ENCODE assay signal across 8 cellular contexts in genomic region chr15:72285927-72286516, GRCh38. TPM values are rescaled to one million over a fixed set of nuclear protein-coding genes. Genes with fewer than 3 reads are reported as not detected.
DNase-seq lines count a peak whose midpoint lies in the region; ATAC-seq, FAIRE-seq and TF ChIP-seq lines count a peak whose summit lies in the region.

No MANE protein-coding gene starts in this region.

- no peaks in the 10 kb centered on the region for H3K9me3 Mint-ChIP-seq in activated CD8-positive, alpha-beta T cell treated with anti-CD3 and anti-CD28 coated beads, Interleukin-2, amount 10 ng/mL, durations not matched to agents 7 days and 5 days (ENCODE audit: insufficient read depth)

- TF ChIP-seq POLR2A in NB4 (IDR thresholded peaks at IDR 0.05; ENCODE audit: extremely low read depth, insufficient read length) (no peak), esophagus muscularis mucosa (IDR thresholded peaks at IDR 0.05; ENCODE audit: low read depth) (no peak), sigmoid colon (IDR thresholded peaks at IDR 0.05) (no peak)

- no peak overlapping the region for H3K27ac Mint-ChIP-seq in activated CD8-positive, alpha-beta T cell treated with anti-CD3 and anti-CD28 coated beads, Interleukin-2, amount 10 ng/mL, durations not matched to agents 7 days and 5 days

- DNase-seq in GDM1 (lab: John Stamatoyannopoulos, UW) (peak; percentile 3), NB4 (ENCODE audit: low read depth) (peak; percentile 64), esophagus muscularis mucosa (ENCODE audit: extremely low spot score) (no peak), sigmoid colon (no peak), NCI-H1417 treated with DMSO at 0.1 percent for 48 hours (lab: John Stamatoyannopoulos, UW) (no peak), COR-L47 (lab: John Stamatoyannopoulos, UW) (no peak), RCC 7860 (ENCODE audit: low spot score) (no peak)
- peak; percentile 46 for DNase-seq in activated CD8-positive, alpha-beta T cell treated with anti-CD3 and anti-CD28 coated beads, Interleukin-2, amount 10 ng/mL, durations not matched to agents 7 days and 5 days

- H3K4me1 ChIP-seq in esophagus muscularis mucosa: no peaks in the 10 kb centered on the region
- H3K4me1 ChIP-seq in sigmoid colon: no peaks in the 10 kb centered on the region

- H3K27me3 Mint-ChIP-seq in activated CD8-positive, alpha-beta T cell treated with anti-CD3 and anti-CD28 coated beads, Interleukin-2, amount 10 ng/mL, durations not matched to agents 7 days and 5 days (ENCODE audit: low read depth): no peaks in the 10 kb centered on the region

- intact Hi-C loops in esophagus muscularis mucosa (cut with DNase I): loop anchor here (2.0 kb wide), 1 partner anchor 87 kb away; no protein-coding TSS in a partner anchor
- intact Hi-C loops in sigmoid colon (cut with DNase I): loop anchor here (5.0 kb wide), 1 partner anchor 89 kb away; the partner anchor contains the start of gene GRAMD2A

- TF ChIP-seq EP300 in esophagus muscularis mucosa (IDR thresholded peaks at IDR 0.05): no peak
- no peak for TF ChIP-seq EP300 in sigmoid colon (IDR thresholded peaks at IDR 0.05)

- no peaks in the 10 kb centered on the region for H3K4me1 Mint-ChIP-seq in activated CD8-positive, alpha-beta T cell treated with anti-CD3 and anti-CD28 coated beads, Interleukin-2, amount 10 ng/mL, durations not matched to agents 7 days and 5 days (ENCODE audit: low read depth)

- peaks cover 0 to 7% (median 3%) of the 10 kb centered on the region in 4 donors for H3K36me3 ChIP-seq in esophagus muscularis mucosa
- no peaks in the 10 kb centered on the region for H3K36me3 ChIP-seq in sigmoid colon

- WGBS in esophagus muscularis mucosa: 62% methylated on average over 10 of the region's 10 CpGs
- 69 to 71% methylated on average over 10 of the region's 10 CpGs for WGBS in sigmoid colon, 2 donors

- H3K27me3 ChIP-seq in esophagus muscularis mucosa: no peaks in the 10 kb centered on the region
- no peaks in the 10 kb centered on the region for H3K27me3 ChIP-seq in sigmoid colon

- peak; percentile 58 for ATAC-seq in activated CD8-positive, alpha-beta T cell treated with anti-CD3 and anti-CD28 coated beads, Interleukin-2, amount 10 ng/mL, durations not matched to agents 7 days and 5 days

- H3K9me3 ChIP-seq in esophagus muscularis mucosa (no peaks in the 10 kb centered on the region), sigmoid colon (no peaks in the 10 kb centered on the region)

- H3K36me3 Mint-ChIP-seq in activated CD8-positive, alpha-beta T cell treated with anti-CD3 and anti-CD28 coated beads, Interleukin-2, amount 10 ng/mL, durations not matched to agents 7 days and 5 days (ENCODE audit: low read depth): no peaks in the 10 kb centered on the region

- no peak for FAIRE-seq in RCC 7860 (lab: Jason Lieb, UNC)

- CTCF ChIA-PET in activated CD8-positive, alpha-beta T cell treated with anti-CD3 and anti-CD28 coated beads, Interleukin-2, amount 10 ng/mL, durations not matched to agents 7 days and 5 days (lab: Charles Lee): interaction anchor here (1.2 to 3.7 kb wide), 4 partner anchors 12 to 86 kb away, joined by 4 to 13 read pairs (median 8); no protein-coding TSS in a partner anchor

- POLR2A ChIA-PET in activated CD8-positive, alpha-beta T cell treated with anti-CD3 and anti-CD28 coated beads, Interleukin-2, amount 10 ng/mL, durations not matched to agents 7 days and 5 days (lab: Charles Lee): interaction anchor here (1.0 kb wide), 1 partner anchor 55 kb away, joined by 3 read pairs; the partner anchor contains the start of gene PKM

- no peak overlapping the region for H3K4me3 Mint-ChIP-seq in activated CD8-positive, alpha-beta T cell treated with anti-CD3 and anti-CD28 coated beads, Interleukin-2, amount 10 ng/mL, durations not matched to agents 7 days and 5 days

- H3K27ac ChIP-seq in esophagus muscularis mucosa (replicated peaks in 1 of 4) (no peak overlapping the region), sigmoid colon (no peak overlapping the region)

- TF ChIP-seq CTCF in NB4 (IDR thresholded peaks at IDR 0.05; ENCODE audit: low read depth, low read length) (peak; percentile 84), esophagus muscularis mucosa (IDR thresholded peaks at IDR 0.05) (peak; percentile 45 to 72 (median 60)), sigmoid colon (IDR thresholded peaks at IDR 0.05) (peak in 3 of 4 experiments; percentile 13 to 55 (median 23))

- H3K4me3 ChIP-seq in NB4 (ENCODE audit: low read depth, low read length): no peak overlapping the region
- no peak overlapping the region for H3K4me3 ChIP-seq in esophagus muscularis mucosa
- H3K4me3 ChIP-seq in sigmoid colon: no peak overlapping the region

RNA-seq across cellular contexts. Expression of gene PARP6, which starts 13.7 kb away (rescaled TPM):
- total RNA-seq in activated CD8-positive, alpha-beta T cell treated with anti-CD3 and anti-CD28 coated beads, Interleukin-2, amount 10 ng/mL, durations not matched to agents 7 days and 5 days: 10 to 100 TPM; 54.0 to 57.0 TPM
- total RNA-seq in esophagus muscularis mucosa (10 to 100 TPM; 46.5 to 79.0 (median 53.7) TPM), sigmoid colon (100 to 1,000 TPM in 1 of 4 donors, 10 to 100 TPM in 3; 41.5 to 103 (median 60.0) TPM)
- 10 to 100 TPM; 12.5 to 29.4 (median 27.2) TPM for polyA plus RNA-seq in sigmoid colon

RNA-seq across cellular contexts. Expression of gene CELF6, which starts 33.9 kb away (rescaled TPM):
- under 1 TPM; 0.45 to 0.70 TPM for total RNA-seq in activated CD8-positive, alpha-beta T cell treated with anti-CD3 and anti-CD28 coated beads, Interleukin-2, amount 10 ng/mL, durations not matched to agents 7 days and 5 days
- total RNA-seq in esophagus muscularis mucosa (1 to 10 TPM; 1.2 to 4.6 (median 2.5) TPM), sigmoid colon (1 to 10 TPM; 2.1 to 5.8 (median 2.8) TPM)
- 1 to 10 TPM in 1 of 3 donors, not detected in 2; 4.2 TPM for polyA plus RNA-seq in sigmoid colon

RNA-seq across cellular contexts. Expression of gene PKM, which starts 55.0 kb away (rescaled TPM):
- total RNA-seq in activated CD8-positive, alpha-beta T cell treated with anti-CD3 and anti-CD28 coated beads, Interleukin-2, amount 10 ng/mL, durations not matched to agents 7 days and 5 days: 1,000 to 10,000 TPM; 1,272 to 1,311 TPM
- total RNA-seq in esophagus muscularis mucosa (100 to 1,000 TPM; 392 to 605 (median 482) TPM), sigmoid colon (100 to 1,000 TPM; 135 to 213 (median 200) TPM)
- polyA plus RNA-seq in sigmoid colon: 100 to 1,000 TPM; 174 to 582 (median 254) TPM

Comparison
In these comparisons a context has a peak if more than half of its experiments do, and no peak if none do; other contexts are left out.
1. DNase-seq: peak in GDM1 (single experiment), NB4 (single experiment) and activated CD8-positive, alpha-beta T cell treated with anti-CD3 and anti-CD28 coated beads, Interleukin-2, amount 10 ng/mL, durations not matched to agents 7 days and 5 days (single experiment); none in esophagus muscularis mucosa (single experiment), sigmoid colon (single experiment), NCI-H1417 treated with DMSO at 0.1 percent for 48 hours (single experiment), COR-L47 (single experiment) and RCC 7860 (single experiment).
2. CTCF ChIP-seq: peak in every context shown above with its lines; median percentile 84 in NB4; 60 in esophagus muscularis mucosa; 23 in sigmoid colon.